In genomic region chrX:112766774-112767173, GRCh38 we compare ENCODE assay signal across 19 cellular contexts.
"Had no signal": no experiment of that assay in that cellular context is flagged by ENCODE, and none has a peak within 500 bp of the region (broad histone marks: within the 10 kb centered on the region; RNA-seq: fewer than 3 reads in every experiment).

No MANE protein-coding gene starts in this region.

- H3K27me3 ChIP-seq: colonic mucosa, esophagus muscularis mucosa, hepatocyte had no signal

- H3K4me3 ChIP-seq: colonic mucosa, dorsolateral prefrontal cortex, esophagus muscularis mucosa, hepatocyte, left ventricle myocardium inferior, thoracic aorta had no signal

- H3K9me3 ChIP-seq: colonic mucosa, esophagus muscularis mucosa, left ventricle myocardium inferior, thoracic aorta had no signal

- H3K27ac ChIP-seq: colonic mucosa, dorsolateral prefrontal cortex, esophagus muscularis mucosa, hepatocyte, left ventricle myocardium inferior, thoracic aorta had no signal

- DNase-seq: activated CD4-positive, alpha-beta T cell treated with anti-CD3 and anti-CD28 coated beads, Interleukin-2, amount 50 U/mL, for 4 hours; activated effector memory CD4-positive, alpha-beta T cell treated with Interleukin-2 at 50 U/mL for 16 hours; activated naive CD4-positive, alpha-beta T cell treated with anti-CD3 and anti-CD28 coated beads, Interleukin-2, amount 10 ng/mL, durations not matched to agents 7 days and 5 days; activated T-cell treated with anti-CD3 and anti-CD28 coated beads, Interleukin-2, amount 50 U/mL, for 72 hours; amygdala; colonic mucosa; dorsolateral prefrontal cortex; effector memory CD8-positive, alpha-beta T cell; glutamatergic neuron; left ventricle myocardium inferior; naive thymus-derived CD8-positive, alpha-beta T cell; stimulated activated CD4-positive, alpha-beta T cell treated with anti-CD3 and anti-CD28 coated beads, Interleukin-2, amount 100 ng/mL, for 48 hours; stimulated activated CD8-positive, alpha-beta memory T cell treated with anti-CD3 and anti-CD28 coated beads, Interleukin-4, amount 100 ng/mL, for 48 hours; stimulated activated naive CD4-positive, alpha-beta T cell treated with Interleukin-2 at 50 U/mL for 16 hours; T1000 had no signal

- H3K36me3 ChIP-seq: colonic mucosa, esophagus muscularis mucosa, left ventricle myocardium inferior, thoracic aorta had no signal

- H3K4me1 ChIP-seq: colonic mucosa, esophagus muscularis mucosa, left ventricle myocardium inferior had no signal

- ATAC-seq: activated T-cell treated with anti-CD3 and anti-CD28 coated beads, Interleukin-2, amount 50 U/mL, for 72 hours; effector memory CD8-positive, alpha-beta T cell; naive thymus-derived CD8-positive, alpha-beta T cell; WTC11 had no signal

- H3K4me2 ChIP-seq: hepatocyte had no signal
